2 cellular contexts compared by ENCODE assay signal in the genomic region with DNA sequence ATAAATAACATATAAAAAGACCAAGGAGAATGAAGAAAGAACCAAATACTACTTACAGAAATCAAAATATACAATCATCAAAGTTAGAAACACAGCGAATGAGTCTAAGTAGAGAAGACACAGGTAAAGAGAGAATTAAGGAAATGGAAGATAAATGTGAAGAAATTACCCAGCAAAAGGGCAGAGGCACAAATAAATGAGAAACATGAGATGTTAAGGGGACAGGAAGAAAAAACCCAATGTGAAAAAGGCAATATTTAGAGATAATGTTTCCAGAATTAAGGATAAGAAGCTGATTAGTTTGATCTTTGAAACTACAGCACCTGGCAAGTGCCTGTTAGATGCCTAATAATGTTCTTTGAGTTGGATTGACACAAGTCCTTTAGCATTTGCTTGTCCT.
TF ChIP-seq lines count a peak whose summit lies in the region.

No MANE protein-coding gene starts in this region.

TF ChIP-seq in HepG2, 621 proteins besides CTCF, POLR2A, EP300 and RAD21:
- TF ChIP-seq, protein P1, sequence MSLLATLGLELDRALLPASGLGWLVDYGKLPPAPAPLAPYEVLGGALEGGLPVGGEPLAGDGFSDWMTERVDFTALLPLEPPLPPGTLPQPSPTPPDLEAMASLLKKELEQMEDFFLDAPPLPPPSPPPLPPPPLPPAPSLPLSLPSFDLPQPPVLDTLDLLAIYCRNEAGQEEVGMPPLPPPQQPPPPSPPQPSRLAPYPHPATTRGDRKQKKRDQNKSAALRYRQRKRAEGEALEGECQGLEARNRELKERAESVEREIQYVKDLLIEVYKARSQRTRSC (CRISPR knock-in tag; IDR thresholded peaks at IDR 0.05; ENCODE audit: low read depth): no peak
- peak; percentile 74; the same call in 1 of the 2 replicates for TF ChIP-seq ZFP82 (CRISPR knock-in tag; IDR thresholded peaks at IDR 0.05; ENCODE audit: borderline replicate concordance)

TF ChIP-seq in GM12878, 131 proteins besides CTCF, POLR2A, EP300 and RAD21:
- TF ChIP-seq SREBF1 (IDR thresholded peaks at IDR 0.05; ENCODE audit: low read length) (no peak), CBX5 (IDR thresholded peaks at IDR 0.05; ENCODE audit: low read depth) (peak; percentile 63; the same call in 1 of the 2 replicates)
